15 cellular contexts compared by ENCODE assay signal in genomic region chr3:137294139-137294538, GRCh38.
A peak's percentile ranks its signal among the peaks of the same experiment; 100 is the strongest.
DNase-seq lines count a peak whose midpoint lies in the region; FAIRE-seq and TF ChIP-seq lines count a peak whose summit lies in the region.
"Had no signal": no experiment of that assay in that cellular context is flagged by ENCODE, and none has a peak within 500 bp of the region (broad histone marks: within the 10 kb centered on the region; RNA-seq: fewer than 3 reads in every experiment).

No MANE protein-coding gene starts in this region.

- peaks cover 34 to 45% of the 10 kb centered on the region in 2 experiments for H3K4me1 Mint-ChIP-seq in H9
- H3K4me1 Mint-ChIP-seq in endodermal cell: peaks cover 37% of the 10 kb centered on the region
- H3K4me1 Mint-ChIP-seq: B cell had no signal

- H3K9me3 Mint-ChIP-seq in H9 (no peaks in the 10 kb centered on the region), endodermal cell (no peaks in the 10 kb centered on the region)
- H3K9me3 Mint-ChIP-seq: CD4-positive, alpha-beta T cell had no signal

- H2AK5ac ChIP-seq in H9 (ENCODE audit: insufficient read length, low read length): no peak overlapping the region

- H3K27me3 Mint-ChIP-seq in H9 (ENCODE audit: low read depth): no peaks in the 10 kb centered on the region
- H3K27me3 Mint-ChIP-seq in endodermal cell (ENCODE audit: insufficient read depth): peaks cover 27% of the 10 kb centered on the region
- H3K27me3 Mint-ChIP-seq: B cell had no signal

- no peaks in the 10 kb centered on the region for H4K20me1 ChIP-seq in H9 (ENCODE audit: control insufficient read depth, insufficient read depth, insufficient read length)

- H3K36me3 ChIP-seq in endodermal cell (ENCODE audit: control insufficient read depth, insufficient read depth, low read length): no peaks in the 10 kb centered on the region

- H4K8ac ChIP-seq in H9 (replicated peaks; ENCODE audit: insufficient read length, low read depth, low read length): no peak overlapping the region

- no peaks in the 10 kb centered on the region for H3K27me3 ChIP-seq in H9 (ENCODE audit: insufficient read depth, low read length)
- H3K27me3 ChIP-seq in endodermal cell (ENCODE audit: control insufficient read depth, insufficient read depth, low read length, poor library complexity, severe bottlenecking): no peaks in the 10 kb centered on the region

- H3K27ac Mint-ChIP-seq in H9: peak overlapping the region; percentile 47 to 61 (median 54); a peak in 2 of 7 replicates
- peak overlapping the region; percentile 14 for H3K27ac Mint-ChIP-seq in endodermal cell
- H3K27ac Mint-ChIP-seq: B cell; CD4-positive, alpha-beta T cell had no signal

- H3K4me1 ChIP-seq in H9 (ENCODE audit: insufficient read depth, low read length) (peaks cover 13% of the 10 kb centered on the region), endodermal cell (ENCODE audit: control insufficient read depth, insufficient read depth, low read length) (peaks cover 8% of the 10 kb centered on the region)

- H3K56ac ChIP-seq in H9 (ENCODE audit: insufficient read length, low read depth, low read length): no peak overlapping the region

- WGBS in H9 (ENCODE audit: extremely low coverage, insufficient read length, low lambda C conversion rate): no CpG with 5 or more reads among the region's 5 CpGs
- WGBS in endodermal cell (ENCODE audit: insufficient coverage in 1 of 2, insufficient read length in 1 of 2), 2 experiments: 83 to 95% methylated on average over 3 to 5 of the region's 5 CpGs

- no peak for FAIRE-seq in frontal cortex (lab: Jason Lieb, UNC)
- FAIRE-seq: A204.1, H54 had no signal

- H2AFZ ChIP-seq in H9 (ENCODE audit: low read length): no peak overlapping the region

- TF ChIP-seq POLR2A in erythroblast (IDR thresholded peaks at IDR 0.05; ENCODE audit: low read length): no peak

- H2BK5ac ChIP-seq in H9 (ENCODE audit: insufficient read length, low read length): no peak overlapping the region

- H3K23ac ChIP-seq in H9 (ENCODE audit: insufficient read length, low read depth, low read length): no peak overlapping the region

- no peaks in the 10 kb centered on the region for H3K79me2 ChIP-seq in H9 (ENCODE audit: insufficient read depth, low read length)

- no peak overlapping the region for H2BK15ac ChIP-seq in H9 (ENCODE audit: low read depth, low read length)

- H3K9ac ChIP-seq in H9 (ENCODE audit: extremely low read depth, insufficient read length, low read length) (no peak overlapping the region), endodermal cell (ENCODE audit: extremely low read depth, low read length, poor library complexity, severe bottlenecking) (no peak overlapping the region)

- H3K79me1 ChIP-seq in H9 (ENCODE audit: insufficient read depth, low read depth, low read length, poor library complexity, severe bottlenecking): no peaks in the 10 kb centered on the region

- H3K23me2 ChIP-seq in H9 (ENCODE audit: insufficient read length, low read depth, low read length, poor library complexity, severe bottlenecking): no peaks in the 10 kb centered on the region

- no peak overlapping the region for H2BK12ac ChIP-seq in H9 (ENCODE audit: insufficient read length, low read depth, low read length)

- TF ChIP-seq CTCF in H9 (conservative IDR thresholded peaks at IDR 0.05) (no peak), endodermal cell (conservative IDR thresholded peaks at IDR 0.05) (no peak)

- no peak overlapping the region for H2BK120ac ChIP-seq in H9 (ENCODE audit: low read depth, low read length, poor library complexity, severe bottlenecking)

- H3K36me3 Mint-ChIP-seq in H9 (ENCODE audit: insufficient read depth in 1 of 3, low read depth in 3 of 3) (peaks cover 0 to under 1% (median 0%) of the 10 kb centered on the region in 3 experiments; a peak in 1 of 7 replicates), endodermal cell (ENCODE audit: low read depth) (no peaks in the 10 kb centered on the region)

- H3K9me3 ChIP-seq in H9 (ENCODE audit: control insufficient read depth, low read depth, low read length) (no peaks in the 10 kb centered on the region), endodermal cell (ENCODE audit: control insufficient read depth, low read length) (no peaks in the 10 kb centered on the region)

- H3K18ac ChIP-seq in H9 (ENCODE audit: insufficient read length, low read depth, low read length): no peak overlapping the region

- H3K14ac ChIP-seq in H9 (ENCODE audit: insufficient read depth, low read length): no peak overlapping the region

- H3K4me3 Mint-ChIP-seq in H9 (peak overlapping the region in 1 of 2 experiments; percentile 7; a peak in 1 of 5 replicates), endodermal cell (no peak overlapping the region)
- H3K4me3 Mint-ChIP-seq: B cell; CD4-positive, alpha-beta T cell had no signal

- no peak overlapping the region for H3K4me3 ChIP-seq in endodermal cell (ENCODE audit: low read length)

- H3K27ac ChIP-seq in H9 (ENCODE audit: insufficient read length, low read depth, low read length) (no peak overlapping the region), endodermal cell (ENCODE audit: low read depth, low read length) (peak overlapping the region; percentile 1)
- H3K27ac ChIP-seq: HL-60 had no signal

- no peak overlapping the region for H4K91ac ChIP-seq in H9 (ENCODE audit: insufficient read length, low read depth, low read length)

- DNase-seq in ELF-1 (ENCODE audit: low read depth, low spot score) (peak; percentile 15), H9 (no peak), SK-N-DZ (ENCODE audit: low spot score) (peak; percentile 4), endodermal cell (peak; percentile 63), frontal cortex (ENCODE audit: low spot score in 2 of 2) (no peak), SIG-M5 (lab: John Stamatoyannopoulos, UW) (no peak), erythroblast (lab: John Stamatoyannopoulos, UW) (no peak)
- DNase-seq: C1 segment of cervical spinal cord; CD4-positive, alpha-beta T cell; DND-41; GF-D8 had no signal

- no peak overlapping the region for H3K4ac ChIP-seq in H9 (ENCODE audit: low read depth, low read length)

- H2BK20ac ChIP-seq in H9 (ENCODE audit: low read depth, low read length, poor library complexity, severe bottlenecking): no peak overlapping the region

- H3K4me2 ChIP-seq in H9 (ENCODE audit: insufficient read depth, insufficient read length, low read length): no peak overlapping the region

- H4K5ac ChIP-seq in H9 (ENCODE audit: insufficient read length, low read depth, low read length): no peak overlapping the region

- H3T11ph ChIP-seq in H9 (ENCODE audit: low read length): no peak overlapping the region

Comparison
In these comparisons a context has a peak if more than half of its experiments do, and no peak if none do; other contexts are left out.
1. DNase-seq: peak in ELF-1 (single experiment), SK-N-DZ (single experiment) and endodermal cell (single experiment); none in H9 (single experiment), frontal cortex (0 of 2), SIG-M5 (single experiment) and erythroblast (0 of 2).